6 cellular contexts compared by ENCODE assay signal in the genomic region with DNA sequence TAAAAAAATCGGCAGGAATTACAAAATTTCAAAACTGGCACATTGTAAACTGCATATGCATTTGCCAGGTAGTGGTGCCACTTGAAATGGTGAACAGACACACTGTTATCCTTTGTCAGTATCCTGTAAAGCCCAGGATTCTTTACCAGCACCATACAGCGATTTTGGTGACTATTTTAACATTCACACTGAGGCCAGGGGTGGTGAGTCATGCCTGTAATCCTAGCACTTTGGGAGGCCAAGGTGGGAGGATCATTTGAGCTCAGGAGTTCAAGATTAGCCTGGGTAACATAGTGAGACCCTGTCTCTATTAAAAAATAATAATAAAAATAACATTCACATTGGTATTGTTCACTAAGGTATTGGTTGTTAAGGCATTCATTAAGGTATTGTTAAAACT.
DNase-seq lines count a peak whose midpoint lies in the region; ATAC-seq, FAIRE-seq and TF ChIP-seq lines count a peak whose summit lies in the region.
"Not testable (repeated sequence)": the region's sequence is repeated elsewhere in the genome, so short reads cannot be mapped to it uniquely, and the experiment has no call there.

No MANE protein-coding gene starts in this region.

- H3K4me1 Mint-ChIP-seq in MCF 10A (ENCODE audit: insufficient read depth, unreplicated experiment): not testable (repeated sequence)

- H3K27me3 Mint-ChIP-seq in MCF 10A (ENCODE audit: insufficient read depth, unreplicated experiment): not testable (repeated sequence)

- TF ChIP-seq POLR2A in HCT116 (IDR thresholded peaks at IDR 0.05; ENCODE audit: borderline replicate concordance, extremely low read depth, insufficient read depth, insufficient read length): not testable (repeated sequence)

- not testable (repeated sequence) for H2AFZ ChIP-seq in GM23248; HCT116 (ENCODE audit: low read depth, low read length, poor library complexity, severe bottlenecking)

- ATAC-seq in HCT116: peak; percentile 59

- TF ChIP-seq RAD21 in HCT116 (IDR thresholded peaks at IDR 0.05; ENCODE audit: low read depth): not testable (repeated sequence)

- not testable (repeated sequence) for H3K79me2 ChIP-seq in GM23248 (ENCODE audit: insufficient read depth); HCT116 (ENCODE audit: insufficient read depth, low read length)

- H3K9me2 ChIP-seq in GM23248 (ENCODE audit: insufficient read depth); HCT116 (ENCODE audit: insufficient read depth): not testable (repeated sequence)

- peak; percentile 18 for FAIRE-seq in RCC 7860 (lab: Jason Lieb, UNC)

- H3K4me1 ChIP-seq in GM23248 (ENCODE audit: insufficient read depth) (peaks cover 47% of the 10 kb centered on the region), HCT116 (ENCODE audit: control insufficient read depth in 1 of 2, insufficient read depth in 2 of 2, low read length in 2 of 2) (peaks cover 5 to 15% of the 10 kb centered on the region in 2 experiments; a peak in 3 of 4 replicates)

- H3K9ac ChIP-seq in GM23248; HCT116 (ENCODE audit: low read length): not testable (repeated sequence)

- not testable (repeated sequence) for H3K36me3 ChIP-seq in GM23248 (ENCODE audit: low read depth)
- H3K36me3 ChIP-seq in HCT116 (ENCODE audit: control insufficient read depth in 1 of 2, insufficient read depth in 2 of 2, low read length in 2 of 2): peaks cover 0 to 11% of the 10 kb centered on the region in 2 experiments; a peak in 3 of 4 replicates

- peaks cover 45% of the 10 kb centered on the region for H3F3A ChIP-seq in GM23248 (ENCODE audit: insufficient read depth)

- in situ Hi-C loops in GM23248 (cut with MboI): not testable (repeated sequence)

- not testable (repeated sequence) for H3K4me3 Mint-ChIP-seq in MCF 10A (ENCODE audit: unreplicated experiment)

- not testable (repeated sequence) for H3K4me2 ChIP-seq in GM23248 (ENCODE audit: unreplicated experiment)
- H3K4me2 ChIP-seq in HCT116 (ENCODE audit: low read length): peak overlapping the region; percentile 37; the same call in 1 of the 2 replicates

- H3K27ac Mint-ChIP-seq in MCF 10A (ENCODE audit: low read depth, unreplicated experiment): not testable (repeated sequence)

- H3K36me3 Mint-ChIP-seq in MCF 10A (ENCODE audit: insufficient read depth, unreplicated experiment): peaks cover 15% of the 10 kb centered on the region

- WGBS in GM23248 (ENCODE audit: low coverage in 1 of 2, low lambda C conversion rate in 2 of 2, missing lambda C conversion rate in 2 of 2), 2 experiments: 50 to 53% methylated on average over 2 of the region's 2 CpGs

- H4K20me1 ChIP-seq in GM23248 (ENCODE audit: insufficient read depth); HCT116 (ENCODE audit: insufficient read depth): not testable (repeated sequence)

- H3K27ac ChIP-seq in GM23248; HCT116 (ENCODE audit: low read depth, low read length): not testable (repeated sequence)

- not testable (repeated sequence) for TF ChIP-seq CTCF in HCT116 (IDR thresholded peaks at IDR 0.05 in 2 of 3, conservative IDR thresholded peaks at IDR 0.05 in 1 of 3; ENCODE audit: borderline replicate concordance in 1 of 3, insufficient read depth in 1 of 3, low read depth in 2 of 3, low read length in 2 of 3); MCF 10A (IDR thresholded peaks at IDR 0.05; ENCODE audit: unreplicated experiment)

- DNase-seq in Daoy (ENCODE audit: low read depth): peak; percentile 57
- peak; percentile 19 for DNase-seq in GM23248
- not testable (repeated sequence) for DNase-seq in HCT116 (ENCODE audit: low read depth, low spot score); RCC 7860 (ENCODE audit: low spot score)
- DNase-seq in M059J (ENCODE audit: low read depth): peak; percentile 58
- DNase-seq in MCF 10A (ENCODE audit: unreplicated experiment): peak; percentile 17

- H3K27me3 ChIP-seq in GM23248 (replicated peaks; ENCODE audit: insufficient read depth); HCT116 (ENCODE audit: insufficient read depth, low read length): not testable (repeated sequence)

- not testable (repeated sequence) for H3K4me3 ChIP-seq in GM23248; HCT116 (replicated peaks in 1 of 2; ENCODE audit: low read depth in 1 of 2, low read length in 2 of 2)

- not testable (repeated sequence) for H3K9me3 Mint-ChIP-seq in MCF 10A (ENCODE audit: unreplicated experiment)

- RAD21 ChIA-PET in HCT116 (lab: Charles Lee; ENCODE audit: low non-redundant PET in 1 of 2, low total read pairs in 2 of 2, uncharacterized antibody in 2 of 2, unreplicated experiment in 2 of 2): not testable (repeated sequence)

- BruUV-seq in HCT116 (replicated peaks; lab: Mats Ljungman, UMichigan); MCF 10A (replicated peaks; lab: Mats Ljungman, UMichigan): not testable (repeated sequence)

- not testable (repeated sequence) for H3K9me3 ChIP-seq in GM23248 (ENCODE audit: low read depth); HCT116 (ENCODE audit: control insufficient read depth in 1 of 2, insufficient read depth in 1 of 2, low read depth in 1 of 2, low read length in 2 of 2)

- intact Hi-C loops in HCT116 (cut with micrococcal nuclease); MCF 10A (cut with micrococcal nuclease): not testable (repeated sequence)

- POLR2A ChIA-PET in HCT116 (lab: Charles Lee); MCF 10A (lab: Yijun Ruan, JAX): not testable (repeated sequence)

- CTCF ChIA-PET in HCT116 (lab: Charles Lee): not testable (repeated sequence)
- CTCF ChIA-PET in MCF 10A (lab: Yijun Ruan, JAX): interaction anchor here (0.6 kb wide), 1 partner anchor 343 kb away, joined by 3 read pairs; no protein-coding TSS in a partner anchor

TF ChIP-seq in HCT116, 20 proteins besides CTCF, POLR2A, EP300 and RAD21:
- TF ChIP-seq JUND (IDR thresholded peaks at IDR 0.05) (peak; percentile 28; the same call in 1 of the 2 replicates), FOSL1 (IDR thresholded peaks at IDR 0.05; ENCODE audit: low read depth) (peak; percentile 9; the same call in 1 of the 2 replicates)
